8 cellular contexts compared by ENCODE assay signal in genomic region chr5:151002250-151002649, GRCh38. TPM values are rescaled to one million over a fixed set of nuclear protein-coding genes. Genes with fewer than 3 reads are reported as not detected.
DNase-seq lines count a peak whose midpoint lies in the region; ATAC-seq and TF ChIP-seq lines count a peak whose summit lies in the region.

No MANE protein-coding gene starts in this region.

- intact Hi-C loops in CD14-positive monocyte (cut with micrococcal nuclease) = no loop called here

- DNase-seq in CD14-positive monocyte (ENCODE audit: low spot score) (no peak), LoVo (ENCODE audit: low spot score) (peak; percentile 41), cerebellum (ENCODE audit: low spot score) (peak; percentile 37), middle frontal gyrus (ENCODE audit: extremely low spot score, low spot score) (peak; percentile 14), substantia nigra (lab: John Stamatoyannopoulos, UW) (no peak)
- DNase-seq in activated T-cell treated with anti-CD3 and anti-CD28 coated beads, Interleukin-2, amount 50 U/mL, for 48 hours = no peak
- no peak for DNase-seq in effector CD4-positive, alpha-beta T cell

- H3K4me3 Mint-ChIP-seq in CD14-positive monocyte = no peak overlapping the region

- peaks cover 14% of the 10 kb centered on the region for H3K4me1 Mint-ChIP-seq in CD14-positive monocyte

- peak; percentile 41 for TF ChIP-seq CTCF in CD14-positive monocyte (IDR thresholded peaks at IDR 0.05)

- peak overlapping the region in 1 of 7 donors; percentile 57 for H3K27ac Mint-ChIP-seq in CD14-positive monocyte

- no peak overlapping the region for H3K27ac ChIP-seq in substantia nigra (ENCODE audit: low read depth, low read length, poor library complexity, severe bottlenecking)

- peaks cover 0 to 2% (median 2%) of the 10 kb centered on the region in 3 donors for H3K27me3 Mint-ChIP-seq in CD14-positive monocyte (ENCODE audit: low read depth in 3 of 3)

- H3K36me3 Mint-ChIP-seq in CD14-positive monocyte = no peaks in the 10 kb centered on the region

- ATAC-seq in GM19463 (IDR thresholded peaks at IDR 0.05; ENCODE audit: unreplicated experiment) = no peak

- peaks cover 0 to 4% (median 1%) of the 10 kb centered on the region in 7 donors for H3K9me3 Mint-ChIP-seq in CD14-positive monocyte

RNA-seq across cellular contexts. Expression of gene GPX3, which starts 18.1 kb away (rescaled TPM):
- 1 to 10 TPM; 3.5 to 3.8 TPM for polyA plus RNA-seq in CD14-positive monocyte
- total RNA-seq in cerebellum = 2.6 TPM

Comparison
In these comparisons a context has a peak if more than half of its experiments do, and no peak if none do; other contexts are left out.
1. DNase-seq: peak in LoVo (single experiment), cerebellum (single experiment) and middle frontal gyrus (single experiment); none in CD14-positive monocyte (single experiment), activated T-cell treated with anti-CD3 and anti-CD28 coated beads, Interleukin-2, amount 50 U/mL, for 48 hours (0 of 2), effector CD4-positive, alpha-beta T cell (single experiment) and substantia nigra (0 of 49).